In the genomic region with DNA sequence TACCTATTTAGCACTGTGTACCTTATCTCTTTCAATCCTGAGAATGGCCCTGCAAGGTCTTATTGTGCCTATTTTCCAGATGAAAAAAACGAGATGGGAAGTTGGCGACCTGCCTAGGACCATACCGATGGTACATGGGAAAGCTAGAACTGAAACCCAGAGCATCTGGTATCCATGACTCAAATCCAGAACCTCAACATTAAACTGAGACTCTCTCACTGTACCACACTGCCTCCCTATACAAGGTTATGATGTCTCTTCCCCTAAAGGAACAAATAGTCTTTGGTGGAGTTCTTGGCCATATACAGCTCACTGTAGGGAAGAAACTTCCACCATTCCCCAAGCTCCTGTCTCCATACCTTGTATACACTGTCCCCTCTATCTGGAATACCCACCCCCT, we compare ENCODE assay signal across 24 cellular contexts.
"Had no signal": no experiment of that assay in that cellular context is flagged by ENCODE, and none has a peak within 500 bp of the region (broad histone marks: within the 10 kb centered on the region; RNA-seq: fewer than 3 reads in every experiment).

No MANE protein-coding gene starts in this region.

- DNase-seq: activated CD4-positive, alpha-beta T cell treated with anti-CD3 and anti-CD28 coated beads for 1 hour; activated CD4-positive, alpha-beta T cell treated with anti-CD3 and anti-CD28 coated beads, Interleukin-2, amount 10 ng/mL, durations not matched to agents 24 days and 14 days; activated CD4-positive, alpha-beta T cell treated with anti-CD3 and anti-CD28 coated beads, Interleukin-2, amount 50 U/mL, for 48 hours; activated CD8-positive, alpha-beta memory T cell treated with anti-CD3 and anti-CD28 coated beads, Interleukin-2, amount 10 ng/mL, durations not matched to agents 7 days and 5 days; activated effector memory CD4-positive, alpha-beta T cell treated with anti-CD3 and anti-CD28 coated beads, Interleukin-2, amount 50 U/mL, for 16 hours; activated naive CD4-positive, alpha-beta T cell treated with Interleukin-2 at 50 U/mL for 16 hours; activated T-cell treated with anti-CD3 and anti-CD28 coated beads, Interleukin-2, amount 50 U/mL, for 24 hours; amygdala; NCI-H1105 treated with DMSO at 0.1 percent for 48 hours; NCI-H1436 treated with DMSO at 0.1 percent for 48 hours; NCI-H187; NCI-H2081 treated with DMSO at 0.1 percent for 48 hours; NCI-H446 treated with DMSO at 0.1 percent for 48 hours; NCI-H524 treated with DMSO at 0.1 percent for 48 hours; NCI-H748 treated with DMSO at 0.1 percent for 48 hours; SIG-M5; T-helper 17 cell; T-helper 9 cell had no signal

- H3K27ac Mint-ChIP-seq: activated CD4-positive, alpha-beta T cell treated with anti-CD3 and anti-CD28 coated beads, Interleukin-2, amount 10 ng/mL, durations not matched to agents 24 days and 14 days; activated CD8-positive, alpha-beta memory T cell treated with anti-CD3 and anti-CD28 coated beads, Interleukin-2, amount 10 ng/mL, durations not matched to agents 7 days and 5 days; activated naive CD8-positive, alpha-beta T cell; activated T-cell treated with anti-CD3 and anti-CD28 coated beads, Interleukin-2, amount 50 U/mL, for 24 hours; activated T-helper 1 cell treated with anti-CD3 and anti-CD28 coated beads, Interleukin-12 subunit alpha, Interleukin-12 subunit beta, Interleukin-2, Interleukin-4 antibody, amounts not matched to agents 30 ng/mL and 10 ng/mL and 1 ng/mL, durations not matched to agents 14 hours and 24 hours and 36 hours; brain; T-helper 17 cell; WTC11 had no signal

- H3K36me3 Mint-ChIP-seq: activated CD8-positive, alpha-beta memory T cell treated with anti-CD3 and anti-CD28 coated beads, Interleukin-2, amount 10 ng/mL, durations not matched to agents 7 days and 5 days; activated naive CD8-positive, alpha-beta T cell; brain; WTC11 had no signal

- H3K27me3 Mint-ChIP-seq: brain had no signal

- H3K9me3 Mint-ChIP-seq: activated CD4-positive, alpha-beta T cell treated with anti-CD3 and anti-CD28 coated beads, Interleukin-2, amount 10 ng/mL, durations not matched to agents 24 days and 14 days; activated T-cell treated with anti-CD3 and anti-CD28 coated beads, Interleukin-2, amount 50 U/mL, for 24 hours; activated T-helper 1 cell treated with anti-CD3 and anti-CD28 coated beads, Interleukin-12 subunit alpha, Interleukin-12 subunit beta, Interleukin-2, Interleukin-4 antibody, amounts not matched to agents 30 ng/mL and 10 ng/mL and 1 ng/mL, durations not matched to agents 14 hours and 24 hours and 36 hours; brain; central memory CD8-positive, alpha-beta T cell; WTC11 had no signal

- ATAC-seq: activated CD8-positive, alpha-beta memory T cell treated with anti-CD3 and anti-CD28 coated beads, Interleukin-2, amount 10 ng/mL, durations not matched to agents 7 days and 5 days; T-helper 17 cell; WTC11 had no signal

- FAIRE-seq: astrocyte had no signal

- H3K4me1 Mint-ChIP-seq: activated CD4-positive, alpha-beta T cell treated with anti-CD3 and anti-CD28 coated beads, Interleukin-2, amount 10 ng/mL, durations not matched to agents 24 days and 14 days; activated CD8-positive, alpha-beta memory T cell treated with anti-CD3 and anti-CD28 coated beads, Interleukin-2, amount 10 ng/mL, durations not matched to agents 7 days and 5 days; central memory CD8-positive, alpha-beta T cell; T-helper 17 cell had no signal

- H3K4me3 Mint-ChIP-seq: activated CD4-positive, alpha-beta T cell treated with anti-CD3 and anti-CD28 coated beads, Interleukin-2, amount 10 ng/mL, durations not matched to agents 24 days and 14 days; activated CD8-positive, alpha-beta memory T cell treated with anti-CD3 and anti-CD28 coated beads, Interleukin-2, amount 10 ng/mL, durations not matched to agents 7 days and 5 days; activated naive CD8-positive, alpha-beta T cell; activated T-cell treated with anti-CD3 and anti-CD28 coated beads, Interleukin-2, amount 50 U/mL, for 24 hours; activated T-helper 1 cell treated with anti-CD3 and anti-CD28 coated beads, Interleukin-12 subunit alpha, Interleukin-12 subunit beta, Interleukin-2, Interleukin-4 antibody, amounts not matched to agents 30 ng/mL and 10 ng/mL and 1 ng/mL, durations not matched to agents 14 hours and 24 hours and 36 hours; brain; central memory CD8-positive, alpha-beta T cell; T-helper 17 cell; WTC11 had no signal
